In the genomic region with DNA sequence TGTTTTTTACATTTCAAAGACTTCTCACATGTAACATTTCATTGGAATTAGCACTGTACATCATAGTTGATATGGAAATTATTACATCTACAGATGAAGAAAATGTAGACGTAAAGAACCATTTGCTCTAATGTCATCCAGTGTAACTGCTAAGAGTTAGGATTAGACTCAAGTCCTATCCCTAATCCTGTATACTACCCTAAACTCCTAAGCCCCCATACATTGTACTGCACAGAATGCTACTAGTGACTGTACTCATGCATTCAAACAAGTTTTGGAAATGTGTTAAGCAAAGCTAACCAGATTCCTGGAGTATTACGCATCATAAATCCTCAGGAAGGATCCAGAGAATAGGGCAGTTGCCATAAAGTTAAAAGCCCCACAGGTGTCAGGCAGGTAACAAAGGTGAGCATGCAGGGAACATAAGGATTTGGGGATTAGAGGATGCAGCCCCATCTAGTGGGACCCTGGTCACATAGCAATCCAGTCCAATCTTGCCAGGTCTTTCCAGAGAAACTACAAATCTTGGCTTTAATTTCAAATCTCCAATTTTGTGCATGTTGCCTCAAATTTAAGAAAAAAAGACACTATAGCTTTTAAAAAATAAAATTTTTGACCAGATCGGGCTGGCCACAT, we compare ENCODE assay signal across 8 cellular contexts. TPM values are rescaled to one million over a fixed set of nuclear protein-coding genes. Genes with fewer than 3 reads are reported as not detected.
A peak's percentile ranks its signal among the peaks of the same experiment; 100 is the strongest.
DNase-seq lines count a peak whose midpoint lies in the region; ATAC-seq and TF ChIP-seq lines count a peak whose summit lies in the region.

No MANE protein-coding gene starts in this region.

- CTCF ChIA-PET in Calu3 (lab: Charles Lee) = interaction anchor here (2.2 kb wide), 1 partner anchor 105 kb away, joined by 7 read pairs; no protein-coding TSS in a partner anchor

- BruUV-seq in Calu3 (replicated peaks; lab: Mats Ljungman, UMichigan) = no TSS peak

- H3K36me3 Mint-ChIP-seq in Calu3 (ENCODE audit: insufficient read depth, unreplicated experiment) = no peaks in the 10 kb centered on the region
- peaks cover 43% of the 10 kb centered on the region for H3K36me3 Mint-ChIP-seq in T-helper 1 cell treated with Interleukin-12 subunit alpha and Interleukin-12 subunit beta and Interleukin-4 antibody, amounts not matched to agents 30 μg/mL and 1 μg/mL, for 36 hours (ENCODE audit: low read depth)
- H3K36me3 Mint-ChIP-seq in stimulated activated memory B cell treated with anti-CD40 and anti-IgM and Interleukin-4, amounts not matched to agents 10 μg/mL and 1 μg/mL and 100 μg/mL, for 72 hours = no peaks in the 10 kb centered on the region

- H3K4me3 ChIP-seq in HFF-Myc (replicated peaks; ENCODE audit: low read depth, low read length) = no peak overlapping the region

- H3K4me3 Mint-ChIP-seq in Calu3 (ENCODE audit: low read depth, unreplicated experiment) = no peak overlapping the region
- H3K4me3 Mint-ChIP-seq in T-helper 1 cell treated with Interleukin-12 subunit alpha and Interleukin-12 subunit beta and Interleukin-4 antibody, amounts not matched to agents 30 μg/mL and 1 μg/mL, for 36 hours = no peak overlapping the region
- H3K4me3 Mint-ChIP-seq in stimulated activated memory B cell treated with anti-CD40 and anti-IgM and Interleukin-4, amounts not matched to agents 10 μg/mL and 1 μg/mL and 100 μg/mL, for 72 hours = no peak overlapping the region

- ATAC-seq in left lobe of liver = peak; percentile 91
- no peak for ATAC-seq in stimulated activated memory B cell treated with anti-CD40 and anti-IgM and Interleukin-4, amounts not matched to agents 10 μg/mL and 1 μg/mL and 100 μg/mL, for 72 hours

- DNase-seq in Calu3 (peak; percentile 64), HFF-Myc (ENCODE audit: extremely low read depth, low read depth) (no peak), left lobe of liver (ENCODE audit: low spot score) (no peak), T1000 (lab: John Stamatoyannopoulos, UW) (no peak), hippocampal formation (lab: John Stamatoyannopoulos, UW) (no peak), hypothalamus (lab: John Stamatoyannopoulos, UW) (no peak)

- TF ChIP-seq CTCF in Calu3 (IDR thresholded peaks at IDR 0.05; ENCODE audit: unreplicated experiment) = peak; percentile 60
- TF ChIP-seq CTCF in HFF-Myc (IDR thresholded peaks at IDR 0.05; ENCODE audit: low read depth, low read length, missing control alignments) = peak; percentile 58

- no peaks in the 10 kb centered on the region for H3K27me3 Mint-ChIP-seq in Calu3 (ENCODE audit: unreplicated experiment)
- no peaks in the 10 kb centered on the region for H3K27me3 Mint-ChIP-seq in T-helper 1 cell treated with Interleukin-12 subunit alpha and Interleukin-12 subunit beta and Interleukin-4 antibody, amounts not matched to agents 30 μg/mL and 1 μg/mL, for 36 hours (ENCODE audit: low read depth)
- H3K27me3 Mint-ChIP-seq in stimulated activated memory B cell treated with anti-CD40 and anti-IgM and Interleukin-4, amounts not matched to agents 10 μg/mL and 1 μg/mL and 100 μg/mL, for 72 hours = peaks cover 8% of the 10 kb centered on the region

- peaks cover 31% of the 10 kb centered on the region for H3K4me1 Mint-ChIP-seq in Calu3 (ENCODE audit: low read depth, unreplicated experiment)
- H3K4me1 Mint-ChIP-seq in T-helper 1 cell treated with Interleukin-12 subunit alpha and Interleukin-12 subunit beta and Interleukin-4 antibody, amounts not matched to agents 30 μg/mL and 1 μg/mL, for 36 hours (ENCODE audit: low read depth) = peaks cover 75% of the 10 kb centered on the region
- H3K4me1 Mint-ChIP-seq in stimulated activated memory B cell treated with anti-CD40 and anti-IgM and Interleukin-4, amounts not matched to agents 10 μg/mL and 1 μg/mL and 100 μg/mL, for 72 hours = peaks cover 13% of the 10 kb centered on the region

- no peaks in the 10 kb centered on the region for H3K9me3 Mint-ChIP-seq in Calu3 (ENCODE audit: low read depth, unreplicated experiment)
- peaks cover 19% of the 10 kb centered on the region for H3K9me3 Mint-ChIP-seq in T-helper 1 cell treated with Interleukin-12 subunit alpha and Interleukin-12 subunit beta and Interleukin-4 antibody, amounts not matched to agents 30 μg/mL and 1 μg/mL, for 36 hours
- H3K9me3 Mint-ChIP-seq in stimulated activated memory B cell treated with anti-CD40 and anti-IgM and Interleukin-4, amounts not matched to agents 10 μg/mL and 1 μg/mL and 100 μg/mL, for 72 hours = no peaks in the 10 kb centered on the region

- H3K27ac Mint-ChIP-seq in Calu3 (ENCODE audit: unreplicated experiment) = no peak overlapping the region
- H3K27ac Mint-ChIP-seq in T-helper 1 cell treated with Interleukin-12 subunit alpha and Interleukin-12 subunit beta and Interleukin-4 antibody, amounts not matched to agents 30 μg/mL and 1 μg/mL, for 36 hours = peak overlapping the region; percentile 90
- no peak overlapping the region for H3K27ac Mint-ChIP-seq in stimulated activated memory B cell treated with anti-CD40 and anti-IgM and Interleukin-4, amounts not matched to agents 10 μg/mL and 1 μg/mL and 100 μg/mL, for 72 hours

- intact Hi-C loops in Calu3 (cut with micrococcal nuclease; ENCODE audit: unreplicated experiment) = loop anchor here (1.0 to 10.0 kb wide), 5 partner anchors 90 to 352 kb away; no protein-coding TSS in a partner anchor

RNA-seq across cellular contexts. Expression of a gene that starts 32.0 kb away (rescaled TPM):
- total RNA-seq in Calu3 (2022) (5.8 and 6.0 TPM in 2 replicates), left lobe of liver (0.23 TPM)
